Comparison of ENCODE assay signal across 1 cellular context in genomic region chr19:13096968-13097330, GRCh38.
TF ChIP-seq lines count a peak whose summit lies in the region.

No MANE protein-coding gene starts in this region.

TF ChIP-seq in K562, 482 proteins besides CTCF, POLR2A, EP300 and RAD21 (continued from another document):
- TF ChIP-seq ZBTB40 (IDR thresholded peaks at IDR 0.05) = peak; percentile 54; the same call in 1 of the 2 replicates
- TF ChIP-seq ZBTB40 (CRISPR knock-in tag; IDR thresholded peaks at IDR 0.05) = no peak
- no peak for TF ChIP-seq ZSCAN32 (CRISPR knock-in tag; IDR thresholded peaks at IDR 0.05)
- TF ChIP-seq HLTF (IDR thresholded peaks at IDR 0.05) = no peak
- TF ChIP-seq MEF2A (IDR thresholded peaks at IDR 0.05; ENCODE audit: control insufficient read depth, low read depth, low read length) = peak; percentile 14; the same call in 1 of the 2 replicates
- no peak for TF ChIP-seq ZNF274 (IDR thresholded peaks at IDR 0.05; ENCODE audit: borderline replicate concordance, low read depth, low read length)
- TF ChIP-seq AFF1 (IDR thresholded peaks at IDR 0.05; ENCODE audit: low read depth in 1 of 2, partially characterized antibody in 2 of 2) = peak; percentile 38 to 65
- TF ChIP-seq RAD51 (IDR thresholded peaks at IDR 0.05; ENCODE audit: borderline replicate concordance, low read depth) = peak; percentile 11; the same call in 1 of the 2 replicates
- TF ChIP-seq NBN (IDR thresholded peaks at IDR 0.05; ENCODE audit: low read depth) = peak; percentile 63; the same call in 1 of the 2 replicates
- no peak for TF ChIP-seq KDM4B (IDR thresholded peaks at IDR 0.05; ENCODE audit: borderline replicate concordance in 2 of 2, low read depth in 1 of 2)
- TF ChIP-seq L3MBTL2 (IDR thresholded peaks at IDR 0.05) = no peak
- TF ChIP-seq NELFE (IDR thresholded peaks at IDR 0.05; ENCODE audit: insufficient read depth, insufficient read length) = no peak
- TF ChIP-seq PHF21A (IDR thresholded peaks at IDR 0.05; ENCODE audit: borderline replicate concordance, low read depth) = no peak
- TF ChIP-seq ZFX (CRISPR knock-in tag; IDR thresholded peaks at IDR 0.05) = peak; percentile 29
- no peak for TF ChIP-seq ZBTB33 (CRISPR knock-in tag; IDR thresholded peaks at IDR 0.05)
- TF ChIP-seq ZNF175 (CRISPR knock-in tag; IDR thresholded peaks at IDR 0.05; ENCODE audit: low read depth) = peak; percentile 48; the same call in 1 of the 2 replicates
- peak; percentile 51 to 78; a peak in 2 of 4 replicates for TF ChIP-seq MLLT1 (IDR thresholded peaks at IDR 0.05)
- no peak for TF ChIP-seq JUNB (CRISPR knock-in tag; conservative IDR thresholded peaks at IDR 0.05)
- no peak for TF ChIP-seq PATZ1 (CRISPR knock-in tag; IDR thresholded peaks at IDR 0.05; ENCODE audit: borderline replicate concordance)
- TF ChIP-seq PML (IDR thresholded peaks at IDR 0.05; ENCODE audit: low read length) = 0 out of 2 replicates have a peak, but pooled peaks have one; percentile 15
- TF ChIP-seq DPF2 (IDR thresholded peaks at IDR 0.05) = 0 out of 2 replicates have a peak, but pooled peaks have one; percentile 35
- no peak for TF ChIP-seq NR2C2 (CRISPR knock-in tag; IDR thresholded peaks at IDR 0.05)
- no peak; the same call in 1 of the 2 replicates for TF ChIP-seq NR2C2 (tag; IDR thresholded peaks at IDR 0.05)
- TF ChIP-seq NRF1 (conservative IDR thresholded peaks at IDR 0.05 in 1 of 2, IDR thresholded peaks at IDR 0.05 in 1 of 2) = peak; percentile 53 to 59
- TF ChIP-seq E2F3 (CRISPR knock-in tag; IDR thresholded peaks at IDR 0.05) = no peak
- TF ChIP-seq MAFG (tag; conservative IDR thresholded peaks at IDR 0.05) = 0 out of 2 replicates have a peak, but pooled peaks have one; percentile 7
- TF ChIP-seq VEZF1 (CRISPR knock-in tag; IDR thresholded peaks at IDR 0.05) = no peak
- TF ChIP-seq ZNF512 (tag; IDR thresholded peaks at IDR 0.05) = peak; percentile 89
- no peak for TF ChIP-seq DDX20 (tag; IDR thresholded peaks at IDR 0.05; ENCODE audit: low read depth)
